ENCODE assay signal across 2 cellular contexts in genomic region chr3:129971368-129972052, GRCh38.
TF ChIP-seq lines count a peak whose summit lies in the region.

No MANE protein-coding gene starts in this region.

TF ChIP-seq in WTC11, 78 proteins besides CTCF, POLR2A, EP300 and RAD21:
- TF ChIP-seq, protein P1, sequence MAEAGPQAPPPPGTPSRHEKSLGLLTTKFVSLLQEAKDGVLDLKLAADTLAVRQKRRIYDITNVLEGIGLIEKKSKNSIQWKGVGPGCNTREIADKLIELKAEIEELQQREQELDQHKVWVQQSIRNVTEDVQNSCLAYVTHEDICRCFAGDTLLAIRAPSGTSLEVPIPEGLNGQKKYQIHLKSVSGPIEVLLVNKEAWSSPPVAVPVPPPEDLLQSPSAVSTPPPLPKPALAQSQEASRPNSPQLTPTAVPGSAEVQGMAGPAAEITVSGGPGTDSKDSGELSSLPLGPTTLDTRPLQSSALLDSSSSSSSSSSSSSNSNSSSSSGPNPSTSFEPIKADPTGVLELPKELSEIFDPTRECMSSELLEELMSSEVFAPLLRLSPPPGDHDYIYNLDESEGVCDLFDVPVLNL (CRISPR knock-in tag; IDR thresholded peaks at IDR 0.05; ENCODE audit: borderline replicate concordance, low read depth) = no peak
- TF ChIP-seq CREB1 (CRISPR knock-in tag; IDR thresholded peaks at IDR 0.05) = no peak
- no peak for TF ChIP-seq PREB (CRISPR knock-in tag; IDR thresholded peaks at IDR 0.05; ENCODE audit: borderline replicate concordance)
- TF ChIP-seq SOX15 (CRISPR knock-in tag; IDR thresholded peaks at IDR 0.05) = no peak
- TF ChIP-seq, protein P2, sequence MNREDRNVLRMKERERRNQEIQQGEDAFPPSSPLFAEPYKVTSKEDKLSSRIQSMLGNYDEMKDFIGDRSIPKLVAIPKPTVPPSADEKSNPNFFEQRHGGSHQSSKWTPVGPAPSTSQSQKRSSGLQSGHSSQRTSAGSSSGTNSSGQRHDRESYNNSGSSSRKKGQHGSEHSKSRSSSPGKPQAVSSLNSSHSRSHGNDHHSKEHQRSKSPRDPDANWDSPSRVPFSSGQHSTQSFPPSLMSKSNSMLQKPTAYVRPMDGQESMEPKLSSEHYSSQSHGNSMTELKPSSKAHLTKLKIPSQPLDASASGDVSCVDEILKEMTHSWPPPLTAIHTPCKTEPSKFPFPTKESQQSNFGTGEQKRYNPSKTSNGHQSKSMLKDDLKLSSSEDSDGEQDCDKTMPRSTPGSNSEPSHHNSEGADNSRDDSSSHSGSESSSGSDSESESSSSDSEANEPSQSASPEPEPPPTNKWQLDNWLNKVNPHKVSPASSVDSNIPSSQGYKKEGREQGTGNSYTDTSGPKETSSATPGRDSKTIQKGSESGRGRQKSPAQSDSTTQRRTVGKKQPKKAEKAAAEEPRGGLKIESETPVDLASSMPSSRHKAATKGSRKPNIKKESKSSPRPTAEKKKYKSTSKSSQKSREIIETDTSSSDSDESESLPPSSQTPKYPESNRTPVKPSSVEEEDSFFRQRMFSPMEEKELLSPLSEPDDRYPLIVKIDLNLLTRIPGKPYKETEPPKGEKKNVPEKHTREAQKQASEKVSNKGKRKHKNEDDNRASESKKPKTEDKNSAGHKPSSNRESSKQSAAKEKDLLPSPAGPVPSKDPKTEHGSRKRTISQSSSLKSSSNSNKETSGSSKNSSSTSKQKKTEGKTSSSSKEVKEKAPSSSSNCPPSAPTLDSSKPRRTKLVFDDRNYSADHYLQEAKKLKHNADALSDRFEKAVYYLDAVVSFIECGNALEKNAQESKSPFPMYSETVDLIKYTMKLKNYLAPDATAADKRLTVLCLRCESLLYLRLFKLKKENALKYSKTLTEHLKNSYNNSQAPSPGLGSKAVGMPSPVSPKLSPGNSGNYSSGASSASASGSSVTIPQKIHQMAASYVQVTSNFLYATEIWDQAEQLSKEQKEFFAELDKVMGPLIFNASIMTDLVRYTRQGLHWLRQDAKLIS (CRISPR knock-in tag; IDR thresholded peaks at IDR 0.05; ENCODE audit: borderline replicate concordance) = no peak
- TF ChIP-seq, protein P3, sequence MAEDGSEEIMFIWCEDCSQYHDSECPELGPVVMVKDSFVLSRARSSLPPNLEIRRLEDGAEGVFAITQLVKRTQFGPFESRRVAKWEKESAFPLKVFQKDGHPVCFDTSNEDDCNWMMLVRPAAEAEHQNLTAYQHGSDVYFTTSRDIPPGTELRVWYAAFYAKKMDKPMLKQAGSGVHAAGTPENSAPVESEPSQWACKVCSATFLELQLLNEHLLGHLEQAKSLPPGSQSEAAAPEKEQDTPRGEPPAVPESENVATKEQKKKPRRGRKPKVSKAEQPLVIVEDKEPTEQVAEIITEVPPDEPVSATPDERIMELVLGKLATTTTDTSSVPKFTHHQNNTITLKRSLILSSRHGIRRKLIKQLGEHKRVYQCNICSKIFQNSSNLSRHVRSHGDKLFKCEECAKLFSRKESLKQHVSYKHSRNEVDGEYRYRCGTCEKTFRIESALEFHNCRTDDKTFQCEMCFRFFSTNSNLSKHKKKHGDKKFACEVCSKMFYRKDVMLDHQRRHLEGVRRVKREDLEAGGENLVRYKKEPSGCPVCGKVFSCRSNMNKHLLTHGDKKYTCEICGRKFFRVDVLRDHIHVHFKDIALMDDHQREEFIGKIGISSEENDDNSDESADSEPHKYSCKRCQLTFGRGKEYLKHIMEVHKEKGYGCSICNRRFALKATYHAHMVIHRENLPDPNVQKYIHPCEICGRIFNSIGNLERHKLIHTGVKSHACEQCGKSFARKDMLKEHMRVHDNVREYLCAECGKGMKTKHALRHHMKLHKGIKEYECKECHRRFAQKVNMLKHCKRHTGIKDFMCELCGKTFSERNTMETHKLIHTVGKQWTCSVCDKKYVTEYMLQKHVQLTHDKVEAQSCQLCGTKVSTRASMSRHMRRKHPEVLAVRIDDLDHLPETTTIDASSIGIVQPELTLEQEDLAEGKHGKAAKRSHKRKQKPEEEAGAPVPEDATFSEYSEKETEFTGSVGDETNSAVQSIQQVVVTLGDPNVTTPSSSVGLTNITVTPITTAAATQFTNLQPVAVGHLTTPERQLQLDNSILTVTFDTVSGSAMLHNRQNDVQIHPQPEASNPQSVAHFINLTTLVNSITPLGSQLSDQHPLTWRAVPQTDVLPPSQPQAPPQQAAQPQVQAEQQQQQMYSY (CRISPR knock-in tag; IDR thresholded peaks at IDR 0.05) = no peak
- no peak for TF ChIP-seq IRF1 (CRISPR knock-in tag; IDR thresholded peaks at IDR 0.05)
- TF ChIP-seq, protein P4, sequence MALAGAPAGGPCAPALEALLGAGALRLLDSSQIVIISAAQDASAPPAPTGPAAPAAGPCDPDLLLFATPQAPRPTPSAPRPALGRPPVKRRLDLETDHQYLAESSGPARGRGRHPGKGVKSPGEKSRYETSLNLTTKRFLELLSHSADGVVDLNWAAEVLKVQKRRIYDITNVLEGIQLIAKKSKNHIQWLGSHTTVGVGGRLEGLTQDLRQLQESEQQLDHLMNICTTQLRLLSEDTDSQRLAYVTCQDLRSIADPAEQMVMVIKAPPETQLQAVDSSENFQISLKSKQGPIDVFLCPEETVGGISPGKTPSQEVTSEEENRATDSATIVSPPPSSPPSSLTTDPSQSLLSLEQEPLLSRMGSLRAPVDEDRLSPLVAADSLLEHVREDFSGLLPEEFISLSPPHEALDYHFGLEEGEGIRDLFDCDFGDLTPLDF (CRISPR knock-in tag; IDR thresholded peaks at IDR 0.05) = no peak

TF ChIP-seq in HepG2, 621 proteins besides CTCF, POLR2A, EP300 and RAD21 (continued from another document and continues in another):
- TF ChIP-seq, protein P5, sequence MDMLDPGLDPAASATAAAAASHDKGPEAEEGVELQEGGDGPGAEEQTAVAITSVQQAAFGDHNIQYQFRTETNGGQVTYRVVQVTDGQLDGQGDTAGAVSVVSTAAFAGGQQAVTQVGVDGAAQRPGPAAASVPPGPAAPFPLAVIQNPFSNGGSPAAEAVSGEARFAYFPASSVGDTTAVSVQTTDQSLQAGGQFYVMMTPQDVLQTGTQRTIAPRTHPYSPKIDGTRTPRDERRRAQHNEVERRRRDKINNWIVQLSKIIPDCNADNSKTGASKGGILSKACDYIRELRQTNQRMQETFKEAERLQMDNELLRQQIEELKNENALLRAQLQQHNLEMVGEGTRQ (IDR thresholded peaks at IDR 0.05; ENCODE audit: low read depth, low read length) = no peak
- TF ChIP-seq, protein P5 (CRISPR knock-in tag; IDR thresholded peaks at IDR 0.05; ENCODE audit: borderline replicate concordance) = no peak
- TF ChIP-seq HDAC2 (CRISPR knock-in tag; IDR thresholded peaks at IDR 0.05) = peak; percentile 8; the same call in 1 of the 2 replicates
- TF ChIP-seq RARA (CRISPR knock-in tag; IDR thresholded peaks at IDR 0.05) = peak; percentile 67
- peak; percentile 49 for TF ChIP-seq NCOA2 (CRISPR knock-in tag; IDR thresholded peaks at IDR 0.05)
- no peak for TF ChIP-seq RXRB (CRISPR knock-in tag; IDR thresholded peaks at IDR 0.05; ENCODE audit: borderline replicate concordance)
- no peak for TF ChIP-seq SOX13 (IDR thresholded peaks at IDR 0.05)
- TF ChIP-seq SOX13 (CRISPR knock-in tag; conservative IDR thresholded peaks at IDR 0.05 in 1 of 2, IDR thresholded peaks at IDR 0.05 in 1 of 2) = peak in 1 of 2 experiments; percentile 26; a peak in 1 of 4 replicates
- TF ChIP-seq MTF2 (CRISPR knock-in tag; IDR thresholded peaks at IDR 0.05; ENCODE audit: borderline replicate concordance) = no peak
- peak; percentile 83 for TF ChIP-seq HNRNPK (IDR thresholded peaks at IDR 0.05; ENCODE audit: low read depth, low read length, poor library complexity, severe bottlenecking)
- 0 out of 2 replicates have a peak, but pooled peaks have one; percentile 22 for TF ChIP-seq THAP11 (CRISPR knock-in tag; IDR thresholded peaks at IDR 0.05)
- no peak for TF ChIP-seq ZNF30 (CRISPR knock-in tag; IDR thresholded peaks at IDR 0.05)
- peak; percentile 89 for TF ChIP-seq TCF7 (IDR thresholded peaks at IDR 0.05; ENCODE audit: low read depth)
- TF ChIP-seq CREM (IDR thresholded peaks at IDR 0.05) = peak; percentile 30; the same call in 1 of the 2 replicates
- no peak for TF ChIP-seq CREM (CRISPR knock-in tag; IDR thresholded peaks at IDR 0.05)
- TF ChIP-seq TBL1XR1 (IDR thresholded peaks at IDR 0.05; ENCODE audit: borderline replicate concordance, low read length, partially characterized antibody) = no peak
- TF ChIP-seq, protein P6, sequence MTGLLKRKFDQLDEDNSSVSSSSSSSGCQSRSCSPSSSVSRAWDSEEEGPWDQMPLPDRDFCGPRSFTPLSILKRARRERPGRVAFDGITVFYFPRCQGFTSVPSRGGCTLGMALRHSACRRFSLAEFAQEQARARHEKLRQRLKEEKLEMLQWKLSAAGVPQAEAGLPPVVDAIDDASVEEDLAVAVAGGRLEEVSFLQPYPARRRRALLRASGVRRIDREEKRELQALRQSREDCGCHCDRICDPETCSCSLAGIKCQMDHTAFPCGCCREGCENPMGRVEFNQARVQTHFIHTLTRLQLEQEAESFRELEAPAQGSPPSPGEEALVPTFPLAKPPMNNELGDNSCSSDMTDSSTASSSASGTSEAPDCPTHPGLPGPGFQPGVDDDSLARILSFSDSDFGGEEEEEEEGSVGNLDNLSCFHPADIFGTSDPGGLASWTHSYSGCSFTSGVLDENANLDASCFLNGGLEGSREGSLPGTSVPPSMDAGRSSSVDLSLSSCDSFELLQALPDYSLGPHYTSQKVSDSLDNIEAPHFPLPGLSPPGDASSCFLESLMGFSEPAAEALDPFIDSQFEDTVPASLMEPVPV (CRISPR knock-in tag; IDR thresholded peaks at IDR 0.05) = no peak
- peak; percentile 72 for TF ChIP-seq ZNF263 (CRISPR knock-in tag; IDR thresholded peaks at IDR 0.05)
- TF ChIP-seq, protein P7, sequence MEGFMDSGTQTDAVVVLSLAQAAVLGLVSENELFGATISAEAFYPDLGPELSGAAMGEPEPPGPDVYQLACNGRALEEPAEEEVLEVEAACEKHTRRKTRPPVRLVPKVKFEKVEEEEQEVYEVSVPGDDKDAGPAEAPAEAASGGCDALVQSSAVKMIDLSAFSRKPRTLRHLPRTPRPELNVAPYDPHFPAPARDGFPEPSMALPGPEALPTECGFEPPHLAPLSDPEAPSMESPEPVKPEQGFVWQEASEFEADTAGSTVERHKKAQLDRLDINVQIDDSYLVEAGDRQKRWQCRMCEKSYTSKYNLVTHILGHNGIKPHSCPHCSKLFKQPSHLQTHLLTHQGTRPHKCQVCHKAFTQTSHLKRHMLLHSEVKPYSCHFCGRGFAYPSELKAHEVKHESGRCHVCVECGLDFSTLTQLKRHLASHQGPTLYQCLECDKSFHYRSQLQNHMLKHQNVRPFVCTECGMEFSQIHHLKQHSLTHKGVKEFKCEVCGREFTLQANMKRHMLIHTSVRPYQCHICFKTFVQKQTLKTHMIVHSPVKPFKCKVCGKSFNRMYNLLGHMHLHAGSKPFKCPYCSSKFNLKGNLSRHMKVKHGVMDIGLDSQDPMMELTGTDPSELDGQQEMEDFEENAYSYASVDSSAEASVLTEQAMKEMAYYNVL (CRISPR knock-in tag; IDR thresholded peaks at IDR 0.05; ENCODE audit: borderline replicate concordance) = peak; percentile 96; the same call in 1 of the 2 replicates
- 0 out of 2 replicates have a peak, but pooled peaks have one; percentile 47 for TF ChIP-seq PAXIP1 (CRISPR knock-in tag; conservative IDR thresholded peaks at IDR 0.05)
- TF ChIP-seq SOX6 (IDR thresholded peaks at IDR 0.05) = no peak
- peak; percentile 49; the same call in 1 of the 2 replicates for TF ChIP-seq SOX6 (CRISPR knock-in tag; IDR thresholded peaks at IDR 0.05)
- no peak for TF ChIP-seq ZNF737 (CRISPR knock-in tag; IDR thresholded peaks at IDR 0.05; ENCODE audit: borderline replicate concordance)
- no peak for TF ChIP-seq PHF21A (CRISPR knock-in tag; IDR thresholded peaks at IDR 0.05)
- no peak for TF ChIP-seq ZNF781 (CRISPR knock-in tag; IDR thresholded peaks at IDR 0.05; ENCODE audit: borderline replicate concordance, not compliant biosample characterization)
- TF ChIP-seq NRL (CRISPR knock-in tag; IDR thresholded peaks at IDR 0.05; ENCODE audit: borderline replicate concordance) = no peak
- no peak for TF ChIP-seq BHLHE40 (IDR thresholded peaks at IDR 0.05; ENCODE audit: low read length)
- TF ChIP-seq, protein P8, sequence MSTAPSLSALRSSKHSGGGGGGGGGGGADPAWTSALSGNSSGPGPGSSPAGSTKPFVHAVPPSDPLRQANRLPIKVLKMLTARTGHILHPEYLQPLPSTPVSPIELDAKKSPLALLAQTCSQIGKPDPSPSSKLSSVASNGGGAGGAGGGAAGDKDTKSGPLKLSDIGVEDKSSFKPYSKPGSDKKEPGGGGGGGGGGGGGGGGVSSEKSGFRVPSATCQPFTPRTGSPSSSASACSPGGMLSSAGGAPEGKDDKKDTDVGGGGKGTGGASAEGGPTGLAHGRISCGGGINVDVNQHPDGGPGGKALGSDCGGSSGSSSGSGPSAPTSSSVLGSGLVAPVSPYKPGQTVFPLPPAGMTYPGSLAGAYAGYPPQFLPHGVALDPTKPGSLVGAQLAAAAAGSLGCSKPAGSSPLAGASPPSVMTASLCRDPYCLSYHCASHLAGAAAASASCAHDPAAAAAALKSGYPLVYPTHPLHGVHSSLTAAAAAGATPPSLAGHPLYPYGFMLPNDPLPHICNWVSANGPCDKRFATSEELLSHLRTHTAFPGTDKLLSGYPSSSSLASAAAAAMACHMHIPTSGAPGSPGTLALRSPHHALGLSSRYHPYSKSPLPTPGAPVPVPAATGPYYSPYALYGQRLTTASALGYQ (CRISPR knock-in tag; IDR thresholded peaks at IDR 0.05) = 0 out of 2 replicates have a peak, but pooled peaks have one; percentile 15
